8 cellular contexts compared by ENCODE assay signal in genomic region chr14:33676135-33676566, GRCh38.
DNase-seq lines count a peak whose midpoint lies in the region; ATAC-seq and TF ChIP-seq lines count a peak whose summit lies in the region.

No MANE protein-coding gene starts in this region.

- H2AFZ ChIP-seq in OCI-LY1 (ENCODE audit: low read length): no peak overlapping the region
- H2AFZ ChIP-seq in neural progenitor cell (replicated peaks): no peak overlapping the region

- H3K27ac ChIP-seq in OCI-LY1 (ENCODE audit: low read depth, low read length, poor library complexity, severe bottlenecking) (no peak overlapping the region), neural progenitor cell (no peak overlapping the region), uterus (no peak overlapping the region)

- TF ChIP-seq POLR2A in uterus (IDR thresholded peaks at IDR 0.05): no peak

- peaks cover 5% of the 10 kb centered on the region for H3K27me3 Mint-ChIP-seq in neural progenitor cell (ENCODE audit: insufficient read depth, low read depth)
- no peaks in the 10 kb centered on the region for H3K27me3 Mint-ChIP-seq in activated CD8-positive, alpha-beta memory T cell treated with anti-CD3 and anti-CD28 coated beads, Interleukin-2, amount 10 ng/mL, durations not matched to agents 7 days and 5 days

- no peak for ATAC-seq in activated CD8-positive, alpha-beta memory T cell treated with anti-CD3 and anti-CD28 coated beads, Interleukin-2, amount 10 ng/mL, durations not matched to agents 7 days and 5 days

- H3K9me3 ChIP-seq in OCI-LY1 (ENCODE audit: low read length): no peaks in the 10 kb centered on the region
- no peaks in the 10 kb centered on the region for H3K9me3 ChIP-seq in neural progenitor cell (ENCODE audit: low read depth)
- no peaks in the 10 kb centered on the region for H3K9me3 ChIP-seq in uterus

- peaks cover 7% of the 10 kb centered on the region for H3K36me3 Mint-ChIP-seq in neural progenitor cell
- no peaks in the 10 kb centered on the region for H3K36me3 Mint-ChIP-seq in activated CD8-positive, alpha-beta memory T cell treated with anti-CD3 and anti-CD28 coated beads, Interleukin-2, amount 10 ng/mL, durations not matched to agents 7 days and 5 days

- H3K27ac Mint-ChIP-seq in neural progenitor cell: no peak overlapping the region
- no peak overlapping the region for H3K27ac Mint-ChIP-seq in activated CD8-positive, alpha-beta memory T cell treated with anti-CD3 and anti-CD28 coated beads, Interleukin-2, amount 10 ng/mL, durations not matched to agents 7 days and 5 days

- H4K20me1 ChIP-seq in OCI-LY1 (ENCODE audit: insufficient read depth, low read length): no peaks in the 10 kb centered on the region
- H4K20me1 ChIP-seq in neural progenitor cell (ENCODE audit: low read depth): no peaks in the 10 kb centered on the region

- peaks cover 34% of the 10 kb centered on the region for H3K4me1 Mint-ChIP-seq in neural progenitor cell
- H3K4me1 Mint-ChIP-seq in activated CD8-positive, alpha-beta memory T cell treated with anti-CD3 and anti-CD28 coated beads, Interleukin-2, amount 10 ng/mL, durations not matched to agents 7 days and 5 days: no peaks in the 10 kb centered on the region

- H3F3A ChIP-seq in OCI-LY1 (ENCODE audit: insufficient read depth, low read length) (no peaks in the 10 kb centered on the region), neural progenitor cell (ENCODE audit: low read depth) (no peaks in the 10 kb centered on the region)

- H3K4me3 Mint-ChIP-seq in neural progenitor cell: no peak overlapping the region
- H3K4me3 Mint-ChIP-seq in activated CD8-positive, alpha-beta memory T cell treated with anti-CD3 and anti-CD28 coated beads, Interleukin-2, amount 10 ng/mL, durations not matched to agents 7 days and 5 days: no peak overlapping the region

- TF ChIP-seq CTCF in OCI-LY1 (IDR thresholded peaks at IDR 0.05; ENCODE audit: low read length) (peak; percentile 38; the same call in 1 of the 2 replicates), epithelial cell of esophagus (IDR thresholded peaks at IDR 0.05; ENCODE audit: insufficient read depth, low read depth, low read length, missing control alignments) (peak; percentile 61), neural progenitor cell (IDR thresholded peaks at IDR 0.05) (peak; percentile 65), uterus (IDR thresholded peaks at IDR 0.05) (no peak)

- H3K27me3 ChIP-seq in OCI-LY1 (ENCODE audit: insufficient read depth, low read length) (no peaks in the 10 kb centered on the region), neural progenitor cell (no peaks in the 10 kb centered on the region), uterus (no peaks in the 10 kb centered on the region)

- H3K9me2 ChIP-seq in OCI-LY1 (ENCODE audit: low read depth, low read length): no peaks in the 10 kb centered on the region

- H3K79me2 ChIP-seq in OCI-LY1 (ENCODE audit: insufficient read depth, low read length) (no peaks in the 10 kb centered on the region), neural progenitor cell (ENCODE audit: low read depth) (no peaks in the 10 kb centered on the region)

- H3K4me1 ChIP-seq in OCI-LY1 (ENCODE audit: insufficient read depth, low read length, severe bottlenecking): no peaks in the 10 kb centered on the region
- peaks cover 11% of the 10 kb centered on the region for H3K4me1 ChIP-seq in neural progenitor cell
- no peaks in the 10 kb centered on the region for H3K4me1 ChIP-seq in uterus

- H3K4me2 ChIP-seq in OCI-LY1 (ENCODE audit: low read length) (no peak overlapping the region), neural progenitor cell (peak overlapping the region; percentile 10)

- POLR2A ChIA-PET in HEK293T (lab: Yijun Ruan, JAX): no interaction called here

- intact Hi-C loops in uterus (cut with DNase I; ENCODE audit: low total_unique reads): no loop called here

- CTCF ChIA-PET in HEK293T (lab: Yijun Ruan, JAX): interaction anchor here (0.5 to 2.7 kb wide), 12 partner anchors 15 to 1270 kb away, joined by 3 to 30 read pairs (median 3); no protein-coding TSS in a partner anchor
- CTCF ChIA-PET in activated CD8-positive, alpha-beta memory T cell treated with anti-CD3 and anti-CD28 coated beads, Interleukin-2, amount 10 ng/mL, durations not matched to agents 7 days and 5 days (lab: Charles Lee): interaction anchor here (1.6 kb wide), 1 partner anchor 116 kb away, joined by 6 read pairs; no protein-coding TSS in a partner anchor

- H3K36me3 ChIP-seq in OCI-LY1 (ENCODE audit: insufficient read depth, low read length) (no peaks in the 10 kb centered on the region), neural progenitor cell (no peaks in the 10 kb centered on the region), uterus (no peaks in the 10 kb centered on the region)

- H3K9ac ChIP-seq in OCI-LY1 (ENCODE audit: low read length): no peak overlapping the region
- no peak overlapping the region for H3K9ac ChIP-seq in neural progenitor cell

- H3K9me3 Mint-ChIP-seq in neural progenitor cell: no peaks in the 10 kb centered on the region
- H3K9me3 Mint-ChIP-seq in activated CD8-positive, alpha-beta memory T cell treated with anti-CD3 and anti-CD28 coated beads, Interleukin-2, amount 10 ng/mL, durations not matched to agents 7 days and 5 days (ENCODE audit: low read depth): no peaks in the 10 kb centered on the region

- H3K4me3 ChIP-seq in OCI-LY1 (ENCODE audit: low read depth, low read length, poor library complexity, severe bottlenecking) (no peak overlapping the region), epithelial cell of esophagus (ENCODE audit: low read length) (no peak overlapping the region), neural progenitor cell (no peak overlapping the region), uterus (no peak overlapping the region)

- DNase-seq in COLO668 (lab: John Stamatoyannopoulos, UW; ENCODE audit: unreplicated experiment) (peak; percentile 42), HEK293T (ENCODE audit: extremely low spot score) (peak; percentile 81), epithelial cell of esophagus (ENCODE audit: low read depth) (peak; percentile 53), neural progenitor cell (ENCODE audit: low spot score) (peak; percentile 80), occipital lobe (lab: John Stamatoyannopoulos, UW) (no peak), uterus (no peak)
- DNase-seq in activated CD8-positive, alpha-beta memory T cell treated with anti-CD3 and anti-CD28 coated beads, Interleukin-2, amount 10 ng/mL, durations not matched to agents 7 days and 5 days: no peak

TF ChIP-seq in HEK293T, 16 proteins besides CTCF, POLR2A, EP300 and RAD21:
- TF ChIP-seq, protein P1, sequence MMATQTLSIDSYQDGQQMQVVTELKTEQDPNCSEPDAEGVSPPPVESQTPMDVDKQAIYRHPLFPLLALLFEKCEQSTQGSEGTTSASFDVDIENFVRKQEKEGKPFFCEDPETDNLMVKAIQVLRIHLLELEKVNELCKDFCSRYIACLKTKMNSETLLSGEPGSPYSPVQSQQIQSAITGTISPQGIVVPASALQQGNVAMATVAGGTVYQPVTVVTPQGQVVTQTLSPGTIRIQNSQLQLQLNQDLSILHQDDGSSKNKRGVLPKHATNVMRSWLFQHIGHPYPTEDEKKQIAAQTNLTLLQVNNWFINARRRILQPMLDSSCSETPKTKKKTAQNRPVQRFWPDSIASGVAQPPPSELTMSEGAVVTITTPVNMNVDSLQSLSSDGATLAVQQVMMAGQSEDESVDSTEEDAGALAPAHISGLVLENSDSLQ (IDR thresholded peaks at IDR 0.05): 0 out of 2 replicates have a peak, but pooled peaks have one; percentile 10
- peak; percentile 66 for TF ChIP-seq L3MBTL2 (conservative IDR thresholded peaks at IDR 0.05)
- TF ChIP-seq SP1 (IDR thresholded peaks at IDR 0.05): no peak
- TF ChIP-seq TARDBP (IDR thresholded peaks at IDR 0.05): no peak
- no peak for TF ChIP-seq CTBP1 (IDR thresholded peaks at IDR 0.05; ENCODE audit: borderline replicate concordance)
TF ChIP-seq in HEK293T: peak in this region for 2.

Comparison
In these comparisons a context has a peak if more than half of its experiments do, and no peak if none do; other contexts are left out.
1. DNase-seq: peak in COLO668 (single experiment), HEK293T (single experiment), epithelial cell of esophagus (single experiment) and neural progenitor cell (single experiment); none in occipital lobe (single experiment), activated CD8-positive, alpha-beta memory T cell treated with anti-CD3 and anti-CD28 coated beads, Interleukin-2, amount 10 ng/mL, durations not matched to agents 7 days and 5 days (single experiment) and uterus (0 of 2).
2. CTCF ChIP-seq: peak in OCI-LY1 (single experiment), epithelial cell of esophagus (single experiment) and neural progenitor cell (single experiment); none in uterus (0 of 4).